Comparison of ENCODE assay signal across 26 cellular contexts in the genomic region with DNA sequence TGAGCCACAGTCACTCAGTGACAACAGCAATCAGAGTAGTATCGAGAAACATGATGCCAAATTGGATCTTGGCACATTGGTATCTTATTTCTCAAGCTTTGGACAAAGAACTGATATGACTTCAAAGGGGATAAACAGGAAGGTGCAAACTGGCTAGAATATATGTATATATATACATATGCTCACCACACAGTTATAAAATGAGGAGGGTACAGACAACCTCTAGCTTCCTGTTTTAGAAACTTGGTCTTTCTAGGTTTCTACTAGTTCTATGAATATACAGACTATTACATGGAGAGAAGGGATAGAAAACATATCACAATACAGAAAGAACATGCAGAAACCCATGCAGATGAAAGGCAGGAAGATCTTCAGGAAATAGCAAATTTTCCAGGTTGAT.
"Had no signal": no experiment of that assay in that cellular context is flagged by ENCODE, and none has a peak within 500 bp of the region (broad histone marks: within the 10 kb centered on the region; RNA-seq: fewer than 3 reads in every experiment).

No MANE protein-coding gene starts in this region.

- H3K27ac Mint-ChIP-seq: activated CD8-positive, alpha-beta T cell treated with anti-CD3 and anti-CD28 coated beads, Interleukin-2, amount 10 ng/mL, durations not matched to agents 7 days and 5 days; T-helper 1 cell treated with Interleukin-12 subunit alpha and Interleukin-12 subunit beta and Interleukin-4 antibody, amounts not matched to agents 30 μg/mL and 1 μg/mL, for 36 hours; WTC11 had no signal

- H3K36me3 Mint-ChIP-seq: WTC11 had no signal

- H3K27ac ChIP-seq: ascending aorta, body of pancreas, Peyer's patch, RWPE1, SJSA1 had no signal

- H3K9me3 ChIP-seq: ascending aorta, body of pancreas, Peyer's patch, SJSA1 had no signal

- H3K4me3 Mint-ChIP-seq: activated CD8-positive, alpha-beta T cell treated with anti-CD3 and anti-CD28 coated beads, Interleukin-2, amount 10 ng/mL, durations not matched to agents 7 days and 5 days; central memory CD8-positive, alpha-beta T cell; T-helper 1 cell treated with Interleukin-12 subunit alpha and Interleukin-12 subunit beta and Interleukin-4 antibody, amounts not matched to agents 30 μg/mL and 1 μg/mL, for 36 hours; WTC11 had no signal

- H3K4me1 ChIP-seq: ascending aorta, body of pancreas, Peyer's patch, SJSA1 had no signal

- H3K36me3 ChIP-seq: ascending aorta, Peyer's patch, SJSA1 had no signal

- ATAC-seq: activated CD8-positive, alpha-beta T cell treated with anti-CD3 and anti-CD28 coated beads, Interleukin-2, amount 10 ng/mL, durations not matched to agents 7 days and 5 days; body of pancreas; SK-N-SH treated with all-trans-retinoic acid at 6 μM for 48 hours; WTC11 had no signal

- H3K9me3 Mint-ChIP-seq: central memory CD8-positive, alpha-beta T cell had no signal

- H3K4me3 ChIP-seq: ascending aorta, body of pancreas, Peyer's patch, SJSA1 had no signal

- DNase-seq: activated CD4-positive, alpha-beta T cell treated with anti-CD3 and anti-CD28 coated beads for 48 hours; activated CD4-positive, alpha-beta T cell treated with anti-CD3 and anti-CD28 coated beads, Interleukin-2, amount 50 U/mL, for 4 hours; activated CD4-positive, CD25-positive, alpha-beta regulatory T cell treated with anti-CD3 and anti-CD28 coated beads, Interleukin-2, amount 50 U/mL, for 72 hours; activated CD8-positive, alpha-beta memory T cell treated with anti-CD3 and anti-CD28 coated beads, Interleukin-2, amount 50 U/mL, for 48 hours; activated CD8-positive, alpha-beta T cell treated with anti-CD3 and anti-CD28 coated beads, Interleukin-2, amount 10 ng/mL, durations not matched to agents 7 days and 5 days; activated naive CD4-positive, alpha-beta T cell treated with anti-CD3 and anti-CD28 coated beads, Interleukin-2, amount 50 U/mL, for 16 hours; activated T-cell treated with anti-CD3 and anti-CD28 coated beads, Interleukin-2, amount 50 U/mL, for 1 hour; body of pancreas; MM.1S; NCI-H1105 treated with DMSO at 0.1 percent for 48 hours; NCI-H1436 treated with DMSO at 0.1 percent for 48 hours; NCI-H187 treated with DMSO at 0.1 percent for 48 hours; NCI-H2081 treated with DMSO at 0.1 percent for 48 hours; NCI-H2171 treated with DMSO at 0.1 percent for 48 hours; NCI-H226; NCI-H526 treated with DMSO at 0.1 percent for 48 hours; NCI-H82; Peyer's patch; SHP77 had no signal

- H3K27me3 ChIP-seq: ascending aorta, body of pancreas, Peyer's patch, SJSA1 had no signal

- H3K27me3 Mint-ChIP-seq: central memory CD8-positive, alpha-beta T cell had no signal
